ENCODE assay signal across 13 cellular contexts in genomic region chr2:9797681-9798556, GRCh38. TPM values are rescaled to one million over a fixed set of nuclear protein-coding genes. Genes with fewer than 3 reads are reported as not detected.
DNase-seq lines count a peak whose midpoint lies in the region; ATAC-seq and TF ChIP-seq lines count a peak whose summit lies in the region.
"Had no signal": no experiment of that assay in that cellular context is flagged by ENCODE, and none has a peak within 500 bp of the region (broad histone marks: within the 10 kb centered on the region; RNA-seq: fewer than 3 reads in every experiment).

No MANE protein-coding gene starts in this region.

- H3K4me3 ChIP-seq in right cardiac atrium (ENCODE audit: low read length) (no peak overlapping the region), mammary epithelial cell (replicated peaks in 1 of 3; ENCODE audit: insufficient read depth in 1 of 3, low read depth in 2 of 3, low read length in 3 of 3) (no peak overlapping the region)
- H3K4me3 ChIP-seq: pancreas, tibial artery had no signal

- no peak overlapping the region for H3K9ac ChIP-seq in mammary epithelial cell (ENCODE audit: insufficient read depth, low read length)

- no peaks in the 10 kb centered on the region for H3K36me3 ChIP-seq in mammary epithelial cell (ENCODE audit: insufficient read depth, low read length)
- H3K36me3 ChIP-seq: pancreas, tibial artery had no signal

- 75% methylated on average over 18 of the region's 18 CpGs for WGBS in right cardiac atrium
- 42% methylated on average over 18 of the region's 18 CpGs for WGBS in mammary epithelial cell (ENCODE audit: low coverage, missing lambda C conversion rate)

- peak overlapping the region; percentile 14 for H2AFZ ChIP-seq in mammary epithelial cell (ENCODE audit: low read depth, low read length)

- H3K27ac ChIP-seq in right cardiac atrium (ENCODE audit: low read length) (no peak overlapping the region), mammary epithelial cell (ENCODE audit: insufficient read depth, low read depth, low read length) (no peak overlapping the region)
- H3K27ac ChIP-seq: pancreas, tibial artery had no signal

- in situ Hi-C loops in mammary epithelial cell (cut with MboI; ENCODE audit: low sequenced_read_pairs in 2 of 2), result loop anchor here in 1 of 2 donors (10.0 kb wide), 1 partner anchor 257 kb away; no protein-coding TSS in a partner anchor
- in situ Hi-C loops in GM13977 (cut with MboI; ENCODE audit: low pct_unique_long_range_greater_than_20kb, low sequenced_read_pairs, unreplicated experiment), result no loop called here

- H3K4me1 ChIP-seq in right cardiac atrium (ENCODE audit: control insufficient read depth, insufficient read depth, low read length) (no peaks in the 10 kb centered on the region), mammary epithelial cell (ENCODE audit: insufficient read depth, low read length) (peaks cover 45% of the 10 kb centered on the region)

- no TSS peak for BruUV-seq in mammary epithelial cell (replicated peaks; lab: Mats Ljungman, UMichigan)

- intact Hi-C loops in right cardiac atrium (cut with DNase I), result no loop called here
- intact Hi-C loops in Right ventricle myocardium inferior (cut with DNase I), result loop anchor here (5.0 kb wide), 2 partner anchors 44 to 244 kb away; partner anchors contain the start of genes KLF11 and TAF1B
- intact Hi-C loops in mammary epithelial cell (cut with micrococcal nuclease), result no loop called here

- ATAC-seq in right cardiac atrium (no peak), Right ventricle myocardium inferior (no peak)
- no peak for ATAC-seq in stimulated activated naive B cell treated with anti-CD40 and anti-IgM and Interleukin-4, amounts not matched to agents 10 μg/mL and 1 μg/mL and 100 μg/mL, for 72 hours (replicated peaks)

- peaks cover 33% of the 10 kb centered on the region for H3K4me1 Mint-ChIP-seq in mesothelial cell of epicardium
- H3K4me1 Mint-ChIP-seq in stimulated activated naive B cell treated with anti-CD40 and anti-IgM and Interleukin-4, amounts not matched to agents 10 μg/mL and 1 μg/mL and 100 μg/mL, for 72 hours, result peaks cover 20 to 26% of the 10 kb centered on the region in 2 donors

- H3K9me3 ChIP-seq in right cardiac atrium (ENCODE audit: control insufficient read depth, low read length) (no peaks in the 10 kb centered on the region), mammary epithelial cell (replicated peaks; ENCODE audit: insufficient read depth, low read length) (no peaks in the 10 kb centered on the region)
- H3K9me3 ChIP-seq: pancreas, tibial artery had no signal

- CTCF ChIA-PET in mammary epithelial cell (lab: Charles Lee; ENCODE audit: low non-redundant PET), result no interaction called here

- peaks cover 2% of the 10 kb centered on the region for H3K27me3 Mint-ChIP-seq in mesothelial cell of epicardium (ENCODE audit: low read depth)
- peaks cover 5 to 30% of the 10 kb centered on the region in 2 donors for H3K27me3 Mint-ChIP-seq in stimulated activated naive B cell treated with anti-CD40 and anti-IgM and Interleukin-4, amounts not matched to agents 10 μg/mL and 1 μg/mL and 100 μg/mL, for 72 hours
- H3K27me3 Mint-ChIP-seq: activated T-cell treated with anti-CD3 and anti-CD28 coated beads, Interleukin-2, amount 50 U/mL, for 24 hours had no signal

- TF ChIP-seq CTCF in mammary epithelial cell (conservative IDR thresholded peaks at IDR 0.05 in 1 of 2, IDR thresholded peaks at IDR 0.05 in 1 of 2; ENCODE audit: extremely low read depth in 1 of 2, insufficient read depth in 1 of 2, low read depth in 1 of 2, low read length in 2 of 2), result no peak
- TF ChIP-seq CTCF in mesothelial cell of epicardium (IDR thresholded peaks at IDR 0.05; ENCODE audit: unreplicated experiment), result no peak
- no peak for TF ChIP-seq CTCF in GM13977 (IDR thresholded peaks at IDR 0.05; ENCODE audit: extremely low read depth, insufficient read depth, missing control alignments)

- peak in 2 of 3 donors; percentile 29 to 53 for DNase-seq in right cardiac atrium
- no peak for DNase-seq in Right ventricle myocardium inferior (ENCODE audit: missing footprints)
- peak; percentile 65 for DNase-seq in mammary epithelial cell
- no peak for DNase-seq in mesothelial cell of epicardium (ENCODE audit: low spot score in 2 of 2, unreplicated experiment in 2 of 2)
- no peak for DNase-seq in stimulated activated naive B cell treated with anti-CD40 and anti-IgM and Interleukin-4, amounts not matched to agents 10 μg/mL and 1 μg/mL and 100 μg/mL, for 72 hours
- no peak for DNase-seq in activated CD4-positive, CD25-positive, alpha-beta regulatory T cell treated with anti-CD3 and anti-CD28 coated beads, Interleukin-2, amount 50 U/mL, for 72 hours
- DNase-seq in DMS79 treated with DMSO at 0.1 percent for 48 hours (lab: John Stamatoyannopoulos, UW), result no peak
- DNase-seq in GM13977 (ENCODE audit: low spot score), result no peak
- DNase-seq: activated T-cell treated with anti-CD3 and anti-CD28 coated beads, Interleukin-2, amount 50 U/mL, for 24 hours; mesendoderm; NCI-H2171 treated with DMSO at 0.1 percent for 48 hours had no signal

- H4K20me1 ChIP-seq in mammary epithelial cell (ENCODE audit: insufficient read depth, low read length), result no peaks in the 10 kb centered on the region

- no peaks in the 10 kb centered on the region for H3K79me2 ChIP-seq in mammary epithelial cell (ENCODE audit: insufficient read depth, low read length)

- H3K4me3 Mint-ChIP-seq in mesothelial cell of epicardium, result no peak overlapping the region
- no peak overlapping the region for H3K4me3 Mint-ChIP-seq in stimulated activated naive B cell treated with anti-CD40 and anti-IgM and Interleukin-4, amounts not matched to agents 10 μg/mL and 1 μg/mL and 100 μg/mL, for 72 hours
- H3K4me3 Mint-ChIP-seq: activated T-cell treated with anti-CD3 and anti-CD28 coated beads, Interleukin-2, amount 50 U/mL, for 24 hours had no signal

- no peaks in the 10 kb centered on the region for H3K27me3 ChIP-seq in right cardiac atrium (ENCODE audit: control insufficient read depth, insufficient read depth)
- H3K27me3 ChIP-seq in mammary epithelial cell (ENCODE audit: insufficient read depth, low read length), result no peaks in the 10 kb centered on the region
- H3K27me3 ChIP-seq: pancreas had no signal

- H3K27ac Mint-ChIP-seq in mesothelial cell of epicardium, result peak overlapping the region; percentile 9
- H3K27ac Mint-ChIP-seq in stimulated activated naive B cell treated with anti-CD40 and anti-IgM and Interleukin-4, amounts not matched to agents 10 μg/mL and 1 μg/mL and 100 μg/mL, for 72 hours, result no peak overlapping the region
- H3K27ac Mint-ChIP-seq: activated T-cell treated with anti-CD3 and anti-CD28 coated beads, Interleukin-2, amount 50 U/mL, for 24 hours had no signal

- dilution Hi-C loops in mammary epithelial cell (cut with HindIII; ENCODE audit: low sequenced_read_pairs), result no loop called here

- no peaks in the 10 kb centered on the region for H3K9me3 Mint-ChIP-seq in mesothelial cell of epicardium
- peaks cover 3 to 6% of the 10 kb centered on the region in 2 donors for H3K9me3 Mint-ChIP-seq in stimulated activated naive B cell treated with anti-CD40 and anti-IgM and Interleukin-4, amounts not matched to agents 10 μg/mL and 1 μg/mL and 100 μg/mL, for 72 hours
- H3K9me3 Mint-ChIP-seq: activated T-cell treated with anti-CD3 and anti-CD28 coated beads, Interleukin-2, amount 50 U/mL, for 24 hours had no signal

- no peaks in the 10 kb centered on the region for H3K36me3 Mint-ChIP-seq in mesothelial cell of epicardium
- H3K36me3 Mint-ChIP-seq in stimulated activated naive B cell treated with anti-CD40 and anti-IgM and Interleukin-4, amounts not matched to agents 10 μg/mL and 1 μg/mL and 100 μg/mL, for 72 hours, result peaks cover 8 to 10% of the 10 kb centered on the region in 2 donors

- H3K4me2 ChIP-seq in mammary epithelial cell (ENCODE audit: insufficient read depth, low read depth, low read length), result no peak overlapping the region

RNA-seq across cellular contexts. Expression of gene TAF1B, which starts 45.4 kb away (rescaled TPM):
- 10 to 100 TPM in 1 of 4 donors, 1 to 10 TPM in 3; 7.7 to 12.4 (median 9.4) TPM for total RNA-seq in right cardiac atrium
- polyA plus RNA-seq in right cardiac atrium, result 2.9 TPM
- total RNA-seq in Right ventricle myocardium inferior, result 6.3 TPM
- 10 to 100 TPM; 13.5 to 25.5 TPM for total RNA-seq in mammary epithelial cell
- 9.4 TPM for polyA plus RNA-seq in mammary epithelial cell
- polyA minus RNA-seq in mammary epithelial cell, result 30.4 TPM
- 28.2 to 33.1 TPM (median 28.9 TPM) in 3 replicates for total RNA-seq in mesothelial cell of epicardium

Comparison
In these comparisons a context has a peak if more than half of its experiments do, and no peak if none do; other contexts are left out.
1. DNase-seq: peak in right cardiac atrium (2 of 3) and mammary epithelial cell (single experiment); none in Right ventricle myocardium inferior (single experiment), mesothelial cell of epicardium (0 of 2), stimulated activated naive B cell treated with anti-CD40 and anti-IgM and Interleukin-4, amounts not matched to agents 10 μg/mL and 1 μg/mL and 100 μg/mL, for 72 hours (single experiment), activated CD4-positive, CD25-positive, alpha-beta regulatory T cell treated with anti-CD3 and anti-CD28 coated beads, Interleukin-2, amount 50 U/mL, for 72 hours (single experiment), DMS79 treated with DMSO at 0.1 percent for 48 hours (single experiment) and GM13977 (single experiment).